ENCODE assay signal across 14 cellular contexts in genomic region chr11:23112390-23112789, GRCh38.
DNase-seq lines count a peak whose midpoint lies in the region; TF ChIP-seq lines count a peak whose summit lies in the region.
"Had no signal": no experiment of that assay in that cellular context is flagged by ENCODE, and none has a peak within 500 bp of the region (broad histone marks: within the 10 kb centered on the region; RNA-seq: fewer than 3 reads in every experiment).

No MANE protein-coding gene starts in this region.

- H3K4me3 ChIP-seq in OCI-LY3 (ENCODE audit: low read length) = peak overlapping the region; percentile 65
- no peak overlapping the region for H3K4me3 ChIP-seq in ascending aorta
- H3K4me3 ChIP-seq: BLaER1, SJCRH30 had no signal

- H3K27me3 ChIP-seq in OCI-LY3 (ENCODE audit: low read depth, low read length) (no peaks in the 10 kb centered on the region), ascending aorta (no peaks in the 10 kb centered on the region)
- H3K27me3 ChIP-seq: BLaER1, SJCRH30 had no signal

- H3K4me1 ChIP-seq in OCI-LY3 (ENCODE audit: low read length) = peaks cover 19% of the 10 kb centered on the region
- H3K4me1 ChIP-seq in ascending aorta = no peaks in the 10 kb centered on the region
- H3K4me1 ChIP-seq: BLaER1, SJCRH30 had no signal

- peak overlapping the region; percentile 42; the same call in 1 of the 2 replicates for H3K9ac ChIP-seq in OCI-LY3 (ENCODE audit: low read length)
- H3K9ac ChIP-seq: BLaER1 had no signal

- TF ChIP-seq CTCF in 22Rv1 (IDR thresholded peaks at IDR 0.05) = no peak
- no peak for TF ChIP-seq CTCF in OCI-LY3 (IDR thresholded peaks at IDR 0.05; ENCODE audit: low read depth, low read length)
- no peak for TF ChIP-seq CTCF in ascending aorta (IDR thresholded peaks at IDR 0.05)

- peak overlapping the region; percentile 75; the same call in 1 of the 2 replicates for H2AFZ ChIP-seq in OCI-LY3 (ENCODE audit: low read depth, low read length)

- no peaks in the 10 kb centered on the region for H3K9me3 ChIP-seq in OCI-LY3 (ENCODE audit: insufficient read depth, low read length)
- no peaks in the 10 kb centered on the region for H3K9me3 ChIP-seq in ascending aorta
- H3K9me3 ChIP-seq: SJCRH30 had no signal

- DNase-seq in DMS53 treated with DMSO at 0.1 percent for 48 hours (lab: John Stamatoyannopoulos, UW; ENCODE audit: unreplicated experiment) (peak; percentile 29), left kidney (ENCODE audit: low read depth, low spot score) (peak; percentile 9), NCI-H1694 (lab: John Stamatoyannopoulos, UW) (no peak), ascending aorta (ENCODE audit: low spot score in 2 of 2) (no peak), EL (no peak), T1000 (lab: John Stamatoyannopoulos, UW) (no peak)
- DNase-seq: GDM1, KG1, MV-4-11, NCI-H446 treated with DMSO at 0.1 percent for 48 hours, SJCRH30 had no signal

- intact Hi-C loops in ascending aorta (cut with DNase I) = no loop called here

- peak overlapping the region; percentile 43 for H3K27ac ChIP-seq in 22Rv1
- no peak overlapping the region for H3K27ac ChIP-seq in OCI-LY3 (ENCODE audit: low read length)
- no peak overlapping the region for H3K27ac ChIP-seq in ascending aorta
- H3K27ac ChIP-seq: BLaER1, SJCRH30 had no signal

- H3K36me3 ChIP-seq in OCI-LY3 (replicated peaks; ENCODE audit: low read depth, low read length) = no peaks in the 10 kb centered on the region
- no peaks in the 10 kb centered on the region for H3K36me3 ChIP-seq in ascending aorta
- H3K36me3 ChIP-seq: BLaER1, SJCRH30 had no signal

- peak overlapping the region; percentile 76 for H3K4me2 ChIP-seq in OCI-LY3 (ENCODE audit: low read length)
- H3K4me2 ChIP-seq: BLaER1 had no signal

- no peaks in the 10 kb centered on the region for H3K79me2 ChIP-seq in OCI-LY3 (ENCODE audit: low read length)

- no peaks in the 10 kb centered on the region for H4K20me1 ChIP-seq in OCI-LY3 (ENCODE audit: insufficient read depth, low read length)
- H4K20me1 ChIP-seq: BLaER1 had no signal

Comparison
In these comparisons a context has a peak if more than half of its experiments do, and no peak if none do; other contexts are left out.
1. DNase-seq: peak in DMS53 treated with DMSO at 0.1 percent for 48 hours (single experiment) and left kidney (single experiment); none in NCI-H1694 (single experiment), ascending aorta (0 of 2), EL (single experiment) and T1000 (single experiment).